11 cellular contexts compared by ENCODE assay signal in genomic region chr19:49924004-49924880, GRCh38. TPM values are rescaled to one million over a fixed set of nuclear protein-coding genes. Genes with fewer than 3 reads are reported as not detected.
DNase-seq lines count a peak whose midpoint lies in the region; TF ChIP-seq lines count a peak whose summit lies in the region.
"Had no signal": no experiment of that assay in that cellular context is flagged by ENCODE, and none has a peak within 500 bp of the region (broad histone marks: within the 10 kb centered on the region; RNA-seq: fewer than 3 reads in every experiment).

No MANE protein-coding gene starts in this region.

- no peak overlapping the region for H3K27ac ChIP-seq in neuronal stem cell (replicated peaks; ENCODE audit: low read length)

- peak overlapping the region; percentile 44 for H3K4me3 ChIP-seq in adipocyte (ENCODE audit: low read length)
- H3K4me3 ChIP-seq in neuronal stem cell (ENCODE audit: low read length in 2 of 2): no peak overlapping the region

- H3K4ac ChIP-seq in neuronal stem cell (ENCODE audit: low read length): no peak overlapping the region

- H3K27me3 ChIP-seq in adipocyte (replicated peaks; ENCODE audit: control insufficient read depth, insufficient read depth, low read length) (no peaks in the 10 kb centered on the region), neuronal stem cell (ENCODE audit: control insufficient read depth in 3 of 3, insufficient read depth in 3 of 3, low read depth in 1 of 3, low read length in 3 of 3) (no peaks in the 10 kb centered on the region)

- in situ Hi-C loops in GM13976 (cut with MboI; ENCODE audit: low sequenced_read_pairs, unreplicated experiment): no loop called here

- no peaks in the 10 kb centered on the region for H3K9me3 ChIP-seq in adipocyte (ENCODE audit: control insufficient read depth, low read length)
- no peaks in the 10 kb centered on the region for H3K9me3 ChIP-seq in neuronal stem cell (replicated peaks in 1 of 2; ENCODE audit: control insufficient read depth in 2 of 2, insufficient read depth in 1 of 2, low read depth in 1 of 2, low read length in 2 of 2)

- H3K4me2 ChIP-seq in neuronal stem cell (ENCODE audit: insufficient read depth, low read length, poor library complexity, severe bottlenecking): no peak overlapping the region

- H2BK5ac ChIP-seq in neuronal stem cell (ENCODE audit: low read length): no peak overlapping the region

- H2BK15ac ChIP-seq in neuronal stem cell (ENCODE audit: low read length): no peak overlapping the region

- peaks cover 34% of the 10 kb centered on the region for H3K79me1 ChIP-seq in neuronal stem cell (ENCODE audit: low read depth, low read length)

- no peak for TF ChIP-seq CTCF in GM13976 (IDR thresholded peaks at IDR 0.05; ENCODE audit: borderline replicate concordance, control extremely low read depth, extremely low read depth, insufficient read depth, missing control alignments)

- no peak overlapping the region for H2BK120ac ChIP-seq in neuronal stem cell (ENCODE audit: low read depth, low read length)

- peaks cover 10% of the 10 kb centered on the region for H3K36me3 ChIP-seq in adipocyte (ENCODE audit: control insufficient read depth, insufficient read depth, low read length, severe bottlenecking)
- peaks cover 43 to 84% of the 10 kb centered on the region in 2 donors for H3K36me3 ChIP-seq in neuronal stem cell (replicated peaks in 1 of 2; ENCODE audit: control insufficient read depth in 2 of 2, insufficient read depth in 2 of 2, low read length in 2 of 2)

- no peak overlapping the region for H2AK5ac ChIP-seq in neuronal stem cell (ENCODE audit: low read depth, low read length)

- H3K18ac ChIP-seq in neuronal stem cell (ENCODE audit: low read length): no peak overlapping the region

- H2AFZ ChIP-seq in neuronal stem cell (ENCODE audit: low read length): no peak overlapping the region

- no peak overlapping the region for H3K14ac ChIP-seq in neuronal stem cell (ENCODE audit: low read length)

- H4K8ac ChIP-seq in neuronal stem cell (ENCODE audit: low read depth, low read length): no peak overlapping the region

- H3K4me1 ChIP-seq in adipocyte (ENCODE audit: control insufficient read depth, insufficient read depth, low read length) (peaks cover 36% of the 10 kb centered on the region), neuronal stem cell (ENCODE audit: control insufficient read depth in 2 of 2, insufficient read depth in 1 of 2, low read depth in 1 of 2, low read length in 2 of 2) (peaks cover 7 to 17% of the 10 kb centered on the region in 2 donors)

- no CpG with 5 or more reads among the region's 25 CpGs for WGBS in neuronal stem cell (ENCODE audit: extremely low coverage in 2 of 2, insufficient read length in 2 of 2, insufficient replicate concordance in 1 of 2), 2 donors

- peak; percentile 9 for DNase-seq in NCI-H1092 (lab: John Stamatoyannopoulos, UW)
- DNase-seq in NCI-H1092 treated with DMSO at 0.1 percent for 48 hours (lab: John Stamatoyannopoulos, UW): no peak
- DNase-seq in NCI-H2107 (lab: John Stamatoyannopoulos, UW): peak; percentile 80
- DNase-seq in adipocyte (ENCODE audit: low read depth): peak; percentile 4
- DNase-seq in neuronal stem cell (ENCODE audit: low spot score): no peak
- DNase-seq in GM13976 (ENCODE audit: low spot score): no peak
- no peak for DNase-seq in SW 1271 (lab: John Stamatoyannopoulos, UW)
- DNase-seq in middle frontal gyrus (ENCODE audit: extremely low spot score, low spot score): no peak
- DNase-seq: GDM1, naive B cell, NCI-H748 treated with DMSO at 0.1 percent for 48 hours had no signal

- H3K9ac ChIP-seq in adipocyte (ENCODE audit: low read length) (peak overlapping the region; percentile 32), neuronal stem cell (ENCODE audit: low read depth, low read length, poor library complexity) (peak overlapping the region; percentile 74)

- no peak overlapping the region for H3K23ac ChIP-seq in neuronal stem cell (ENCODE audit: low read depth, low read length, poor library complexity)

- no peak overlapping the region for H4K91ac ChIP-seq in neuronal stem cell (ENCODE audit: low read depth, low read length, poor library complexity)

- no peak overlapping the region for H2BK12ac ChIP-seq in neuronal stem cell (ENCODE audit: low read length)

RNA-seq across cellular contexts. Expression of gene ATF5, which starts 4.8 kb away (rescaled TPM):
- polyA plus RNA-seq in neuronal stem cell (2013, experiment 1 of 2): 7.5 TPM
- 7.7 TPM for polyA plus RNA-seq in neuronal stem cell (2013, experiment 2 of 2)

RNA-seq across cellular contexts. Expression of gene NUP62, which starts 5.1 kb away (rescaled TPM):
- 69.0 TPM for polyA plus RNA-seq in neuronal stem cell (2013, experiment 1 of 2)
- 72.2 TPM for polyA plus RNA-seq in neuronal stem cell (2013, experiment 2 of 2)

RNA-seq across cellular contexts. Expression of gene IL4I1, which starts 27.6 kb away (rescaled TPM):
- polyA plus RNA-seq in neuronal stem cell (2013, experiment 1 of 2): 0.28 TPM
- 0.26 TPM for polyA plus RNA-seq in neuronal stem cell (2013, experiment 2 of 2)

RNA-seq across cellular contexts. Expression of gene SIGLEC11, which starts 36.7 kb away (rescaled TPM):
- not detected for polyA plus RNA-seq in neuronal stem cell (2013, experiment 1 of 2)
- polyA plus RNA-seq in neuronal stem cell (2013, experiment 2 of 2): not detected

RNA-seq across cellular contexts. Expression of gene TBC1D17, which starts 46.7 kb away (rescaled TPM):
- polyA plus RNA-seq in neuronal stem cell (2013, experiment 1 of 2): 29.5 TPM
- polyA plus RNA-seq in neuronal stem cell (2013, experiment 2 of 2): 29.9 TPM

Comparison
In these comparisons a context has a peak if more than half of its experiments do, and no peak if none do; other contexts are left out.
1. DNase-seq: peak in NCI-H1092 (single experiment), NCI-H2107 (single experiment) and adipocyte (single experiment); none in NCI-H1092 treated with DMSO at 0.1 percent for 48 hours (single experiment), neuronal stem cell (single experiment), GM13976 (single experiment), SW 1271 (0 of 2) and middle frontal gyrus (single experiment).